In the genomic region with DNA sequence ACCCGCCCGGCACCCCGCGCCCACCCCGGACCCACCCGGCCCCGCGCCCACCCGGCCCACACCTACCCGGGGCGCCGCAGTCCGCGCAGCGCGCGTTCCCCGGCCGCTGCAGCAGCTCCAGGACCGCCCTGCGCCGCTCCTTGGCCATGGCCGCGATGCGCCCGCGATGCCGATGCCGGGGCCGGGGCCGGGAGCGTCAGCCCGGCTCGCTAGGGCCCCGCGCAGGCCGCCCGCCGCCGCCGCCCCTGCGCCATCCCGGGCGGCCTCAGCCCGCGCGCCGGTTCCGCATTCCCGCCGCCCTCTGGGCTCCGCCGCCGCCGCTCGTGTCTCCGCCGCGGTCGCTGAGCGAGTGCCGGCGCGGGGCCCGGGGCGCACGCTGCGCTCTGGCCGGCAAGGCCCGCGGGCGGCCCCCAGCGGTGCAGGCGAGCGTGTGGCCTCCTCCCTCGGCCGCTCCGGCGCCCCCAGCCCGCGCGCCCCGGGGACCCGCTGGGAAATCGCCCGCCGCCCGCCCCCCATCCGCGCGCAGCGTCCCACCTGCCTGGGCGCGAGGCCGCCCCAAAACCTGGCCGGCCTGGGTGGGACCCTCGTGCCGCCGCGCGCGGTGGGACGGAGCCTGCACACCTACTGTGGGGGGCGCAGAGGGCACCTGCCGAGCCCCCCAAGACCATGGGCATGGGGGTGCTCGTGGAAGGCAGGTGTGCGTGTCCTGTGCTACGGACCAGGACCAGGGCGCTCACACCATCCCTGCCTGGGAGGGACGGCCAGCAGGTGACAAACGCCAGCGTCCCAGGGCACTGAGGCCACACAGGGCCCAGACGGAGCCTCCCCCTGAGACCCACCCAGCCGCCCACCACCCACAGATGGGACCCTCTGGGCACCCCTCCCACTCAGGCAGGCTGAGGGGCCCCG, we compare ENCODE assay signal across 1 cellular context.
TF ChIP-seq lines count a peak whose summit lies in the region.

A gene with protein sequence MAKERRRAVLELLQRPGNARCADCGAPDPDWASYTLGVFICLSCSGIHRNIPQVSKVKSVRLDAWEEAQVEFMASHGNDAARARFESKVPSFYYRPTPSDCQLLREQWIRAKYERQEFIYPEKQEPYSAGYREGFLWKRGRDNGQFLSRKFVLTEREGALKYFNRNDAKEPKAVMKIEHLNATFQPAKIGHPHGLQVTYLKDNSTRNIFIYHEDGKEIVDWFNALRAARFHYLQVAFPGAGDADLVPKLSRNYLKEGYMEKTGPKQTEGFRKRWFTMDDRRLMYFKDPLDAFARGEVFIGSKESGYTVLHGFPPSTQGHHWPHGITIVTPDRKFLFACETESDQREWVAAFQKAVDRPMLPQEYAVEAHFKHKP (minus strand): TSS at position 351 of the 909 bp plus-strand sequence. CDS start 203 bp downstream, at position 148.

TF ChIP-seq in GM12878, 131 proteins besides CTCF, POLR2A, EP300 and RAD21 (continued from another document):
- TF ChIP-seq, protein P1, sequence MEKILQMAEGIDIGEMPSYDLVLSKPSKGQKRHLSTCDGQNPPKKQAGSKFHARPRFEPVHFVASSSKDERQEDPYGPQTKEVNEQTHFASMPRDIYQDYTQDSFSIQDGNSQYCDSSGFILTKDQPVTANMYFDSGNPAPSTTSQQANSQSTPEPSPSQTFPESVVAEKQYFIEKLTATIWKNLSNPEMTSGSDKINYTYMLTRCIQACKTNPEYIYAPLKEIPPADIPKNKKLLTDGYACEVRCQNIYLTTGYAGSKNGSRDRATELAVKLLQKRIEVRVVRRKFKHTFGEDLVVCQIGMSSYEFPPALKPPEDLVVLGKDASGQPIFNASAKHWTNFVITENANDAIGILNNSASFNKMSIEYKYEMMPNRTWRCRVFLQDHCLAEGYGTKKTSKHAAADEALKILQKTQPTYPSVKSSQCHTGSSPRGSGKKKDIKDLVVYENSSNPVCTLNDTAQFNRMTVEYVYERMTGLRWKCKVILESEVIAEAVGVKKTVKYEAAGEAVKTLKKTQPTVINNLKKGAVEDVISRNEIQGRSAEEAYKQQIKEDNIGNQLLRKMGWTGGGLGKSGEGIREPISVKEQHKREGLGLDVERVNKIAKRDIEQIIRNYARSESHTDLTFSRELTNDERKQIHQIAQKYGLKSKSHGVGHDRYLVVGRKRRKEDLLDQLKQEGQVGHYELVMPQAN (conservative IDR thresholded peaks at IDR 0.05) = peak; percentile 51; the same call in 1 of the 2 replicates
- TF ChIP-seq RB1 (IDR thresholded peaks at IDR 0.05; ENCODE audit: borderline replicate concordance) (peak; percentile 64; the same call in 1 of the 2 replicates), SPI1 (IDR thresholded peaks at IDR 0.05; ENCODE audit: borderline replicate concordance, insufficient read depth, low read depth, low read length) (peak; percentile 27; the same call in 1 of the 2 replicates), DPF2 (IDR thresholded peaks at IDR 0.05) (0 out of 2 replicates have a peak, but pooled peaks have one; percentile 24), SIN3A (IDR thresholded peaks at IDR 0.05; ENCODE audit: low read depth, low read length) (no peak), YY1 (IDR thresholded peaks at IDR 0.05; ENCODE audit: low read depth, low read length) (peak; percentile 76), SMC3 (IDR thresholded peaks at IDR 0.05; ENCODE audit: borderline replicate concordance, low read length) (peak; percentile 36; the same call in 1 of the 2 replicates), IKZF1 (conservative IDR thresholded peaks at IDR 0.05) (peak; percentile 75), HCFC1 (IDR thresholded peaks at IDR 0.05; ENCODE audit: low read length) (no peak), BACH1 (IDR thresholded peaks at IDR 0.05; ENCODE audit: borderline replicate concordance) (peak; percentile 68; the same call in 1 of the 2 replicates), LARP7 (IDR thresholded peaks at IDR 0.05) (peak; percentile 56), BHLHE40 (IDR thresholded peaks at IDR 0.05; ENCODE audit: borderline replicate concordance in 1 of 2, low read depth in 2 of 2, low read length in 1 of 2) (peak; percentile 38 to 86; a peak in 3 of 4 replicates)
- TF ChIP-seq, protein P2, sequence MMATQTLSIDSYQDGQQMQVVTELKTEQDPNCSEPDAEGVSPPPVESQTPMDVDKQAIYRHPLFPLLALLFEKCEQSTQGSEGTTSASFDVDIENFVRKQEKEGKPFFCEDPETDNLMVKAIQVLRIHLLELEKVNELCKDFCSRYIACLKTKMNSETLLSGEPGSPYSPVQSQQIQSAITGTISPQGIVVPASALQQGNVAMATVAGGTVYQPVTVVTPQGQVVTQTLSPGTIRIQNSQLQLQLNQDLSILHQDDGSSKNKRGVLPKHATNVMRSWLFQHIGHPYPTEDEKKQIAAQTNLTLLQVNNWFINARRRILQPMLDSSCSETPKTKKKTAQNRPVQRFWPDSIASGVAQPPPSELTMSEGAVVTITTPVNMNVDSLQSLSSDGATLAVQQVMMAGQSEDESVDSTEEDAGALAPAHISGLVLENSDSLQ (IDR thresholded peaks at IDR 0.05) = no peak
- TF ChIP-seq, protein P3, sequence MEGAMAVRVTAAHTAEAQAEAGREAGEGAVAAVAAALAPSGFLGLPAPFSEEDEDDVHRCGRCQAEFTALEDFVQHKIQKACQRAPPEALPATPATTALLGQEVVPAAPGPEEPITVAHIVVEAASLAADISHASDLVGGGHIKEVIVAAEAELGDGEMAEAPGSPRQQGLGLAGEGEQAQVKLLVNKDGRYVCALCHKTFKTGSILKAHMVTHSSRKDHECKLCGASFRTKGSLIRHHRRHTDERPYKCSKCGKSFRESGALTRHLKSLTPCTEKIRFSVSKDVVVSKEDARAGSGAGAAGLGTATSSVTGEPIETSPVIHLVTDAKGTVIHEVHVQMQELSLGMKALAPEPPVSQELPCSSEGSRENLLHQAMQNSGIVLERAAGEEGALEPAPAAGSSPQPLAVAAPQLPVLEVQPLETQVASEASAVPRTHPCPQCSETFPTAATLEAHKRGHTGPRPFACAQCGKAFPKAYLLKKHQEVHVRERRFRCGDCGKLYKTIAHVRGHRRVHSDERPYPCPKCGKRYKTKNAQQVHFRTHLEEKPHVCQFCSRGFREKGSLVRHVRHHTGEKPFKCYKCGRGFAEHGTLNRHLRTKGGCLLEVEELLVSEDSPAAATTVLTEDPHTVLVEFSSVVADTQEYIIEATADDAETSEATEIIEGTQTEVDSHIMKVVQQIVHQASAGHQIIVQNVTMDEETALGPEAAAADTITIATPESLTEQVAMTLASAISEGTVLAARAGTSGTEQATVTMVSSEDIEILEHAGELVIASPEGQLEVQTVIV (IDR thresholded peaks at IDR 0.05; ENCODE audit: borderline replicate concordance, partially characterized antibody) = no peak
TF ChIP-seq in GM12878: peak in this region for 12.
